Comparison of ENCODE assay signal across 8 cellular contexts in the genomic region with DNA sequence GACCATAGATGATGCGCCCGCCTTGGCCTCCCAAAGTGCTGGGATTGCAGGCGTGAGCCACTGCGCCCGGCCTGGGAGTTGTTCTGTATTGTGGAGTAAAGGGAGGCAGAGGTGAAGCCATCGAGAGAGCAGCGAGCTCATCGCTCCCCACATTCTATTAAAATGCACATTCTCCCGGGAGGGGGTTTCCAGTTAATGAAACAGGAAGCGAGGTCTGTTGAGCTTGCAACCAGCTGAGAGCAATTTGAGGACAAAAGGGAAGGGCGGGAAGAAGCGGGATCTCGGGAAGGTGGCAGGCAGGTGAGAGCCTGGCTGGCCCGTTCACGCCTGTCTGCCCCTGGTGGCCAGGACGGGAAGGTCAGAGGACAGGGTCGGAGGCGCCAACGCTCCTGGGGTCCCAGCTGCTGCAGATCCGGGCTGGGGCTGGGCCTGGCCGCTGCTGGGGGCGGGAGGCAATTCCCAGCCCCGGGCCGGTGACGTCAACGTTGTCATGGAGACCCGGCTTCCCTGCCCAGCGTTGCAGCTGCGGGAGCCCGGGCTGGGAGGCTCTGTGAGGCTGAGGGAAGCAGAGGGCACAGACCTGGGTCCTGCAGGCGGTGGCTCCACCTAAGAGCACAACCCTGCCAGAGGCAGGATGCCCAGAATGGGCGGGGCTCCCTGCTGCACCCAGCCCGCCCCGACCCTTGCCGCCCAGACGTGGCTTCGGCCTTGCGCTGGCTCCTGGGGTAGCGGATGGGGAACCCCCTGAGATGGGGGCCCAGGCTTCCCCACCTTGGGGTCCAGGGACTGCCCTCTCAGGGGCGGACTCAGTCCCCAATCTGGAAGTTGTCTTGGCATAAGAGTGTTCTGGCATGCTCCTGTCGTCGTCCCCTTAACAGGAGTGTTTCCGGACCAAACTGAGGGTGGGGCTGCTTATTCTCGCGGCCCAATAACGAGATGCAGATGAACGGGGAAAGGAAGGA. TPM values are rescaled to one million over a fixed set of nuclear protein-coding genes. Genes with fewer than 3 reads are reported as not detected.
DNase-seq lines count a peak whose midpoint lies in the region; ATAC-seq and TF ChIP-seq lines count a peak whose summit lies in the region.

No MANE protein-coding gene starts in this region.

- H3K27me3 Mint-ChIP-seq in activated naive CD4-positive, alpha-beta T cell treated with anti-CD3 and anti-CD28 coated beads, Interleukin-2, amount 10 ng/mL, durations not matched to agents 7 days and 5 days: peaks cover 21% of the 10 kb centered on the region

- TF ChIP-seq POLR2A in IMR-90 (IDR thresholded peaks at IDR 0.05; ENCODE audit: low read depth, low read length): no peak

- H2AFZ ChIP-seq in IMR-90 (replicated peaks; ENCODE audit: low read length, poor library complexity): peak overlapping the region; percentile 96

- H3K4me2 ChIP-seq in IMR-90 (ENCODE audit: low read depth, low read length): peak overlapping the region; percentile 81

- peak; percentile 33 for DNase-seq in COLO829 (ENCODE audit: low spot score)
- peak; percentile 72 for DNase-seq in IMR-90
- DNase-seq in RKO (ENCODE audit: low spot score): peak; percentile 23
- DNase-seq in activated naive CD4-positive, alpha-beta T cell treated with anti-CD3 and anti-CD28 coated beads, Interleukin-2, amount 10 ng/mL, durations not matched to agents 7 days and 5 days: peak; percentile 72
- DNase-seq in glomerular visceral epithelial cell (ENCODE audit: extremely low spot score): peak; percentile 89
- peak in 53 of 56 donors; percentile 12 to 90 (median 65) for DNase-seq in nucleus accumbens (lab: John Stamatoyannopoulos, UW)

- no peak overlapping the region for H3K4ac ChIP-seq in IMR-90 (ENCODE audit: low read depth, low read length)

- TF ChIP-seq CTCF in IMR-90 (conservative IDR thresholded peaks at IDR 0.05; ENCODE audit: low read depth, low read length): peak; percentile 36

- no peak overlapping the region for H2BK20ac ChIP-seq in IMR-90 (ENCODE audit: low read depth, low read length)

- peak overlapping the region; percentile 39 for H2AK9ac ChIP-seq in IMR-90 (replicated peaks; ENCODE audit: low read depth, low read length, poor library complexity)

- intact Hi-C loops in IMR-90 (cut with micrococcal nuclease): no loop called here

- POLR2A ChIA-PET in IMR-90 (lab: Charles Lee; ENCODE audit: unreplicated experiment): no interaction called here

- peak overlapping the region; percentile 87 for H3K27ac Mint-ChIP-seq in activated naive CD4-positive, alpha-beta T cell treated with anti-CD3 and anti-CD28 coated beads, Interleukin-2, amount 10 ng/mL, durations not matched to agents 7 days and 5 days

- H4K20me1 ChIP-seq in IMR-90 (ENCODE audit: insufficient read depth, low read length): no peaks in the 10 kb centered on the region

- H3K4me3 ChIP-seq in IMR-90 (ENCODE audit: insufficient read depth, low read depth, low read length): peak overlapping the region; percentile 34
- peak overlapping the region; percentile 40 for H3K4me3 ChIP-seq in thymus (ENCODE audit: low read length)

- peak overlapping the region; percentile 57; the same call in 1 of the 2 replicates for H4K91ac ChIP-seq in IMR-90 (ENCODE audit: insufficient read depth, low read depth, low read length)

- H3K36me3 Mint-ChIP-seq in activated naive CD4-positive, alpha-beta T cell treated with anti-CD3 and anti-CD28 coated beads, Interleukin-2, amount 10 ng/mL, durations not matched to agents 7 days and 5 days: no peaks in the 10 kb centered on the region

- no peak for TF ChIP-seq RAD21 in IMR-90 (IDR thresholded peaks at IDR 0.05; ENCODE audit: low read length)

- H2AK5ac ChIP-seq in IMR-90 (ENCODE audit: low read depth, low read length): peak overlapping the region; percentile 35

- H2BK15ac ChIP-seq in IMR-90 (ENCODE audit: low read depth, low read length): no peak overlapping the region

- H4K5ac ChIP-seq in IMR-90 (ENCODE audit: low read depth, low read length): peak overlapping the region; percentile 50; the same call in 1 of the 2 replicates

- H3K36me3 ChIP-seq in IMR-90 (ENCODE audit: control insufficient read depth, insufficient read depth, low read length): no peaks in the 10 kb centered on the region
- H3K36me3 ChIP-seq in thymus (ENCODE audit: control insufficient read depth, insufficient read depth): no peaks in the 10 kb centered on the region

- H3K23ac ChIP-seq in IMR-90 (ENCODE audit: low read depth, low read length): no peak overlapping the region

- H3K14ac ChIP-seq in IMR-90 (replicated peaks; ENCODE audit: low read depth, low read length): peak overlapping the region; percentile 28; the same call in 1 of the 2 replicates

- no peaks in the 10 kb centered on the region for H3K9me1 ChIP-seq in IMR-90 (ENCODE audit: insufficient read depth, low read length)

- peak overlapping the region; percentile 52; the same call in 1 of the 2 replicates for H3K18ac ChIP-seq in IMR-90 (ENCODE audit: low read depth, low read length)

- no peaks in the 10 kb centered on the region for H3K9me3 Mint-ChIP-seq in activated naive CD4-positive, alpha-beta T cell treated with anti-CD3 and anti-CD28 coated beads, Interleukin-2, amount 10 ng/mL, durations not matched to agents 7 days and 5 days

- peaks cover under 1% of the 10 kb centered on the region; the same call in 1 of the 2 replicates for H3K9me3 ChIP-seq in IMR-90 (ENCODE audit: control insufficient read depth, insufficient read depth, low read length)
- no peaks in the 10 kb centered on the region for H3K9me3 ChIP-seq in thymus (ENCODE audit: control insufficient read depth)

- peaks cover 7% of the 10 kb centered on the region; the same call in 1 of the 2 replicates for H3K4me1 ChIP-seq in IMR-90 (ENCODE audit: control insufficient read depth, insufficient read depth, low read length)
- H3K4me1 ChIP-seq in thymus (ENCODE audit: control insufficient read depth, insufficient read depth, low read length): peaks cover 6% of the 10 kb centered on the region

- H3K9ac ChIP-seq in IMR-90 (ENCODE audit: low read depth, low read length): peak overlapping the region; percentile 52; the same call in 1 of the 2 replicates

- H3K4me3 Mint-ChIP-seq in activated naive CD4-positive, alpha-beta T cell treated with anti-CD3 and anti-CD28 coated beads, Interleukin-2, amount 10 ng/mL, durations not matched to agents 7 days and 5 days: peak overlapping the region; percentile 74

- ATAC-seq in GM21381 (IDR thresholded peaks at IDR 0.05; ENCODE audit: unreplicated experiment): peak; percentile 78
- ATAC-seq in IMR-90 (ENCODE audit: low read depth): peak; percentile 96

- no peak overlapping the region for H2BK5ac ChIP-seq in IMR-90 (ENCODE audit: low read depth, low read length, poor library complexity, severe bottlenecking)

- H3K4me1 Mint-ChIP-seq in activated naive CD4-positive, alpha-beta T cell treated with anti-CD3 and anti-CD28 coated beads, Interleukin-2, amount 10 ng/mL, durations not matched to agents 7 days and 5 days: peaks cover 26% of the 10 kb centered on the region

- in situ Hi-C loops in IMR-90 (cut with MboI; ENCODE audit: low sequenced_read_pairs): loop anchor here (5.0 to 25.0 kb wide), 3 partner anchors 363 to 1543 kb away; a partner anchor contains a TSS

- CTCF ChIA-PET in IMR-90 (lab: Yijun Ruan, JAX): interaction anchor here (1.3 kb wide), 1 partner anchor 11 kb away, joined by 3 read pairs; no protein-coding TSS in a partner anchor
- CTCF ChIA-PET in activated naive CD4-positive, alpha-beta T cell treated with anti-CD3 and anti-CD28 coated beads, Interleukin-2, amount 10 ng/mL, durations not matched to agents 7 days and 5 days (lab: Charles Lee): interaction anchor here (0.7 to 2.0 kb wide), 13 partner anchors 8 to 364 kb away, joined by 3 to 10 read pairs (median 3); no protein-coding TSS in a partner anchor

- dilution Hi-C loops in IMR-90 (cut with HindIII; ENCODE audit: low sequenced_read_pairs, unreplicated experiment): no loop called here

- no peak overlapping the region for H3K56ac ChIP-seq in IMR-90 (ENCODE audit: extremely low read depth, insufficient read depth, low read length)

- H3K27ac ChIP-seq in IMR-90 (ENCODE audit: insufficient read depth, low read length): no peak overlapping the region
- H3K27ac ChIP-seq in thymus (ENCODE audit: low read depth): peak overlapping the region; percentile 61

- peak overlapping the region; percentile 44; the same call in 1 of the 2 replicates for H2BK120ac ChIP-seq in IMR-90 (ENCODE audit: low read depth, low read length)

- 0% methylated on average over 9 of the region's 47 CpGs; no CpG with 5 or more reads in 1 of the 2 experiments for WGBS in IMR-90 (ENCODE audit: extremely low coverage in 2 of 2, insufficient read length in 1 of 2), 2 experiments
- 19% methylated on average over 47 of the region's 47 CpGs for WGBS in thymus

- peak overlapping the region in 1 of 2 experiments; percentile 57; a peak in 1 of 4 replicates for H4K8ac ChIP-seq in IMR-90 (ENCODE audit: low read depth in 2 of 2, low read length in 2 of 2)

- H3K27me3 ChIP-seq in IMR-90 (ENCODE audit: control insufficient read depth, insufficient read depth, low read length): peaks cover 10% of the 10 kb centered on the region
- no peaks in the 10 kb centered on the region for H3K27me3 ChIP-seq in thymus (ENCODE audit: control insufficient read depth, insufficient read depth)

- BruUV-seq in IMR-90 (replicated peaks; lab: Mats Ljungman, UMichigan): no TSS peak

- no peaks in the 10 kb centered on the region for H3K79me1 ChIP-seq in IMR-90 (ENCODE audit: low read depth in 1 of 2, low read length in 2 of 2)

TF ChIP-seq in IMR-90, 13 proteins besides CTCF, POLR2A, EP300 and RAD21:
- TF ChIP-seq, protein P1, sequence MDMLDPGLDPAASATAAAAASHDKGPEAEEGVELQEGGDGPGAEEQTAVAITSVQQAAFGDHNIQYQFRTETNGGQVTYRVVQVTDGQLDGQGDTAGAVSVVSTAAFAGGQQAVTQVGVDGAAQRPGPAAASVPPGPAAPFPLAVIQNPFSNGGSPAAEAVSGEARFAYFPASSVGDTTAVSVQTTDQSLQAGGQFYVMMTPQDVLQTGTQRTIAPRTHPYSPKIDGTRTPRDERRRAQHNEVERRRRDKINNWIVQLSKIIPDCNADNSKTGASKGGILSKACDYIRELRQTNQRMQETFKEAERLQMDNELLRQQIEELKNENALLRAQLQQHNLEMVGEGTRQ (IDR thresholded peaks at IDR 0.05; ENCODE audit: low read depth, low read length): no peak
- peak; percentile 53; the same call in 1 of the 2 replicates for TF ChIP-seq MAZ (IDR thresholded peaks at IDR 0.05; ENCODE audit: borderline replicate concordance, low read depth, low read length)
- TF ChIP-seq RFX5 (IDR thresholded peaks at IDR 0.05; ENCODE audit: low read depth, low read length): peak; percentile 17; the same call in 1 of the 2 replicates
TF ChIP-seq in IMR-90: peak in this region for 2.

RNA-seq across cellular contexts. Expression of a gene that starts 48.7 kb away (rescaled TPM):
- total RNA-seq in IMR-90 (2012; rRNA removed): 0.18 and 0.28 TPM in 2 replicates
- polyA plus RNA-seq in IMR-90 (2012; rRNA removed): 0.04 and 0.14 TPM in 2 replicates
- 0.02 and 0.08 TPM in 2 replicates for polyA plus RNA-seq in IMR-90 (2012; cell fraction: cytosol; rRNA removed)
- polyA plus RNA-seq in IMR-90 (2012; cell fraction: nucleus; rRNA removed; ENCODE audit: low replicate concordance): 0.04 and 0.17 TPM in 2 replicates
- polyA plus RNA-seq in thymus: 14.2 TPM

Comparison
In these comparisons a context has a peak if more than half of its experiments do, and no peak if none do; other contexts are left out.
1. DNase-seq: peak in every context shown above with its lines; median percentile 89 in glomerular visceral epithelial cell; 72 in IMR-90; 72 in activated naive CD4-positive, alpha-beta T cell treated with anti-CD3 and anti-CD28 coated beads, Interleukin-2, amount 10 ng/mL, durations not matched to agents 7 days and 5 days; 65 in nucleus accumbens; 33 in COLO829; 23 in RKO.
2. RNA of a gene that starts 48.7 kb away (polyA plus RNA-seq): 14.2 TPM in thymus (single experiment); 0.02 to 0.17 TPM in IMR-90; every median in the first group is over 10 times any median in the second.